ENCODE assay signal across 1 cellular context in genomic region chr16:2856061-2856670, GRCh38.
TF ChIP-seq lines count a peak whose summit lies in the region.

No MANE protein-coding gene starts in this region.

TF ChIP-seq in A549, 52 proteins besides CTCF, POLR2A, EP300 and RAD21 (continued from another document):
- no peak for TF ChIP-seq USF2 (IDR thresholded peaks at IDR 0.05)
- no peak for TF ChIP-seq SREBF2 (IDR thresholded peaks at IDR 0.05)
- no peak for TF ChIP-seq CHD2 (IDR thresholded peaks at IDR 0.05; ENCODE audit: low read length, partially characterized antibody)
- TF ChIP-seq CBX2 (IDR thresholded peaks at IDR 0.05; ENCODE audit: borderline replicate concordance, low read depth) = no peak
- no peak for TF ChIP-seq JUNB (IDR thresholded peaks at IDR 0.05)
- no peak for TF ChIP-seq FOSB (CRISPR knock-in tag; IDR thresholded peaks at IDR 0.05)
- no peak for TF ChIP-seq JUN (IDR thresholded peaks at IDR 0.05)
- no peak for TF ChIP-seq KDM1A (IDR thresholded peaks at IDR 0.05; ENCODE audit: low read depth)
- TF ChIP-seq TP53 (CRISPR knock-in tag; IDR thresholded peaks at IDR 0.05) = no peak
- TF ChIP-seq E2F6 (IDR thresholded peaks at IDR 0.05; ENCODE audit: borderline replicate concordance, low read depth) = no peak
- no peak for TF ChIP-seq SMC3 (IDR thresholded peaks at IDR 0.05)
- no peak for TF ChIP-seq NR3C1 (IDR thresholded peaks at IDR 0.05)
- TF ChIP-seq FOXS1 (CRISPR knock-in tag; IDR thresholded peaks at IDR 0.05) = no peak
TF ChIP-seq in A549: peak in this region for 0.
